13 cellular contexts compared by ENCODE assay signal in the genomic region with DNA sequence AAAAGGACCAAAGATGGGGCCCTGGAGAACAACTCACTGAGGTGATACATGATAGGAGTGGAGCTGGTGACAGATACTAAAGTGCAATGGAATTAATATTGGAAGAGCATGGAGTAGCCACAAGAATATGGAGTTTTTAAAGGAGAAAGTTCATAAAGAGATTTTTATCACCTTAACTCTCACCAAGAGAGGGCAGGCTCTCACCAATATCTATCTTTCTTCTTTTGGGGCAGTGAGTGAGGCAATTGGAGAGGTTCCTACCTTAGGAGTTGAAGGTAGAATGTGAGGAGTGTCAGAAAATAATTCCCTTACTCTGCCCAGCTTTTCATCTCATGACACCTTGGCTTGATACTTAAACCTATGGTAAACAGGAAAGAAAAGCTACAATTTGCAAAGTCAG.
DNase-seq lines count a peak whose midpoint lies in the region; ATAC-seq and TF ChIP-seq lines count a peak whose summit lies in the region.
"Had no signal": no experiment of that assay in that cellular context is flagged by ENCODE, and none has a peak within 500 bp of the region (broad histone marks: within the 10 kb centered on the region; RNA-seq: fewer than 3 reads in every experiment).

No MANE protein-coding gene starts in this region.

- H3K27ac Mint-ChIP-seq in activated naive CD8-positive, alpha-beta T cell treated with anti-CD3 and anti-CD28 coated beads for 36 hours = no peak overlapping the region
- H3K27ac Mint-ChIP-seq: T-cell had no signal

- no peaks in the 10 kb centered on the region for H3K9me3 Mint-ChIP-seq in activated naive CD8-positive, alpha-beta T cell treated with anti-CD3 and anti-CD28 coated beads for 36 hours
- H3K9me3 Mint-ChIP-seq: T-cell had no signal

- CTCF ChIA-PET in RWPE1 (lab: Yijun Ruan, JAX) = interaction anchor here (0.7 to 1.4 kb wide), 2 partner anchors 250 to 817 kb away, joined by 4 to 7 read pairs; no protein-coding TSS in a partner anchor

- no peaks in the 10 kb centered on the region for H3K27me3 ChIP-seq in prostate gland (replicated peaks; ENCODE audit: insufficient read depth)

- no peak overlapping the region for H3K27ac ChIP-seq in C4-2B
- H3K27ac ChIP-seq in RWPE1 = no peak overlapping the region
- H3K27ac ChIP-seq in prostate gland = no peak overlapping the region
- H3K27ac ChIP-seq: KMS-11 had no signal

- DNase-seq in H4 (ENCODE audit: low spot score) (peak; percentile 7), RWPE1 (ENCODE audit: low spot score) (peak; percentile 17), iPS DF 4.7 (ENCODE audit: extremely low read depth, low spot score) (peak; percentile 0), prostate gland (ENCODE audit: low spot score) (no peak), NCI-H1436 treated with DMSO at 0.1 percent for 48 hours (lab: John Stamatoyannopoulos, UW) (no peak)
- DNase-seq in activated naive CD8-positive, alpha-beta T cell treated with anti-CD3 and anti-CD28 coated beads for 36 hours = no peak
- DNase-seq: activated T-cell treated with anti-CD3 and anti-CD28 coated beads, Interleukin-2, amount 50 U/mL, for 1 hour; stimulated activated CD4-positive, alpha-beta T cell treated with anti-CD3 and anti-CD28 coated beads, Interleukin-12 subunit alpha, Interleukin-12 subunit beta, amount 100 ng/mL, for 4 hours; T-cell had no signal

- no peaks in the 10 kb centered on the region for H3K27me3 Mint-ChIP-seq in activated naive CD8-positive, alpha-beta T cell treated with anti-CD3 and anti-CD28 coated beads for 36 hours

- TF ChIP-seq CTCF in C4-2B (conservative IDR thresholded peaks at IDR 0.05) (peak; percentile 23), RWPE1 (conservative IDR thresholded peaks at IDR 0.05; ENCODE audit: low read depth) (no peak), prostate gland (IDR thresholded peaks at IDR 0.05) (peak in 1 of 4 experiments; percentile 24)

- no peaks in the 10 kb centered on the region for H3K36me3 ChIP-seq in prostate gland
- H3K36me3 ChIP-seq: HAP-1 had no signal

- intact Hi-C loops in prostate gland (cut with DNase I) = no loop called here

- POLR2A ChIA-PET in RWPE1 (lab: Yijun Ruan, JAX; ENCODE audit: low non-redundant PET) = no interaction called here

- no peaks in the 10 kb centered on the region for H3K4me1 Mint-ChIP-seq in activated naive CD8-positive, alpha-beta T cell treated with anti-CD3 and anti-CD28 coated beads for 36 hours
- H3K4me1 Mint-ChIP-seq: T-cell had no signal

- no peak overlapping the region for H3K4me3 Mint-ChIP-seq in activated naive CD8-positive, alpha-beta T cell treated with anti-CD3 and anti-CD28 coated beads for 36 hours
- H3K4me3 Mint-ChIP-seq: T-cell had no signal

- H3K4me3 ChIP-seq in prostate gland = no peak overlapping the region
- H3K4me3 ChIP-seq: HAP-1 had no signal

- no peak for ATAC-seq in HG03097 (IDR thresholded peaks at IDR 0.05; ENCODE audit: low FRiP score, unreplicated experiment)
- ATAC-seq: T-cell had no signal

- no peaks in the 10 kb centered on the region for H3K4me1 ChIP-seq in prostate gland (replicated peaks)

- H3K36me3 Mint-ChIP-seq in activated naive CD8-positive, alpha-beta T cell treated with anti-CD3 and anti-CD28 coated beads for 36 hours = no peaks in the 10 kb centered on the region
- H3K36me3 Mint-ChIP-seq: T-cell had no signal

- TF ChIP-seq POLR2A in prostate gland (IDR thresholded peaks at IDR 0.05) = no peak

- no peaks in the 10 kb centered on the region for H3K9me3 ChIP-seq in prostate gland

Comparison
In these comparisons a context has a peak if more than half of its experiments do, and no peak if none do; other contexts are left out.
1. DNase-seq: peak in H4 (single experiment), RWPE1 (single experiment) and iPS DF 4.7 (single experiment); none in activated naive CD8-positive, alpha-beta T cell treated with anti-CD3 and anti-CD28 coated beads for 36 hours (single experiment), prostate gland (single experiment) and NCI-H1436 treated with DMSO at 0.1 percent for 48 hours (single experiment).